9 cellular contexts compared by ENCODE assay signal in the genomic region with DNA sequence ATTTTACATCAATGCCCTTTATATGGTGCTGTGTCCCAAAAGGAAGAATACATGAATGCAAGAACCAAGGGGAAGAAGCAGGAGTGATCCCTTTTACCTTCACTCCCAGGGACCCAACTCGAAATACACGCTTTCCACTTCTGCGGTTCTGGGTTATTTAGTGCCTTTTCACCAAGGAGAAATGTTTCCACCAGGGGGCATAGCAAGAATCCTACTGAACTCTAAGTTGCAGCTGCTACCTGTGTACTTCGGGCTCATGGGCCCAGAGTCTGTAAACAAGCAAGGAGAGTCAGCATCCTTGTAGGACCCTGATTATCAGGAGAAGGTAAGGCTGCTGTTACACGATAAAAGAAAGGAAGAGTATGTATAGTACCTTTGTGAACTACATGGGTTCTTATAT. TPM values are rescaled to one million over a fixed set of nuclear protein-coding genes. Genes with fewer than 3 reads are reported as not detected.
DNase-seq lines count a peak whose midpoint lies in the region; ATAC-seq and TF ChIP-seq lines count a peak whose summit lies in the region.
"Had no signal": no experiment of that assay in that cellular context is flagged by ENCODE, and none has a peak within 500 bp of the region (broad histone marks: within the 10 kb centered on the region; RNA-seq: fewer than 3 reads in every experiment).

No MANE protein-coding gene starts in this region.

- WGBS in heart right ventricle, 2 donors = 70 to 74% methylated on average over 5 of the region's 5 CpGs

- no peak overlapping the region for H3K4me3 ChIP-seq in breast epithelium
- no peak overlapping the region for H3K4me3 ChIP-seq in heart right ventricle
- no peak overlapping the region for H3K4me3 ChIP-seq in upper lobe of right lung
- H3K4me3 ChIP-seq in effector memory CD4-positive, alpha-beta T cell (ENCODE audit: insufficient read depth, low read depth, low read length, poor library complexity, severe bottlenecking) = no peak overlapping the region

- no TSS peak for BruUV-seq in MCF 10A (replicated peaks; lab: Mats Ljungman, UMichigan)

- DNase-seq in MCF 10A (ENCODE audit: unreplicated experiment) = peak; percentile 68
- DNase-seq in breast epithelium (ENCODE audit: low spot score in 2 of 2) = no peak
- peak; percentile 4 for DNase-seq in OCI-M1 (lab: John Stamatoyannopoulos, UW)
- DNase-seq in heart right ventricle = no peak
- no peak for DNase-seq in upper lobe of right lung
- no peak for DNase-seq in effector memory CD4-positive, alpha-beta T cell
- DNase-seq in DMS79 treated with DMSO at 0.1 percent for 48 hours (lab: John Stamatoyannopoulos, UW) = no peak
- DNase-seq in NCI-H2171 treated with DMSO at 0.1 percent for 48 hours (lab: John Stamatoyannopoulos, UW) = no peak

- no peaks in the 10 kb centered on the region for H3K36me3 ChIP-seq in breast epithelium
- H3K36me3 ChIP-seq in heart right ventricle = no peaks in the 10 kb centered on the region
- H3K36me3 ChIP-seq in upper lobe of right lung = no peaks in the 10 kb centered on the region
- no peaks in the 10 kb centered on the region for H3K36me3 ChIP-seq in effector memory CD4-positive, alpha-beta T cell (ENCODE audit: control insufficient read depth, insufficient read depth, low read length)

- H3K27ac ChIP-seq in breast epithelium (no peak overlapping the region), heart right ventricle (no peak overlapping the region), upper lobe of right lung (no peak overlapping the region)
- no peak overlapping the region for H3K27ac ChIP-seq in effector memory CD4-positive, alpha-beta T cell (ENCODE audit: insufficient read depth, low read length, poor library complexity, severe bottlenecking)

- no peak overlapping the region for H3K4me3 Mint-ChIP-seq in MCF 10A (ENCODE audit: unreplicated experiment)
- H3K4me3 Mint-ChIP-seq: memory B cell had no signal

- TF ChIP-seq CTCF in MCF 10A (IDR thresholded peaks at IDR 0.05; ENCODE audit: unreplicated experiment) (peak; percentile 63), breast epithelium (IDR thresholded peaks at IDR 0.05) (no peak), heart right ventricle (IDR thresholded peaks at IDR 0.05) (peak in 8 of 9 donors; percentile 35 to 62 (median 45)), upper lobe of right lung (IDR thresholded peaks at IDR 0.05) (peak; percentile 46)

- no peaks in the 10 kb centered on the region for H3K36me3 Mint-ChIP-seq in MCF 10A (ENCODE audit: insufficient read depth, unreplicated experiment)
- H3K36me3 Mint-ChIP-seq: memory B cell had no signal

- TF ChIP-seq POLR2A in breast epithelium (IDR thresholded peaks at IDR 0.05) = no peak

- H3K4me1 ChIP-seq in breast epithelium (no peaks in the 10 kb centered on the region), heart right ventricle (peaks cover 0 to 49% (median 8%) of the 10 kb centered on the region in 9 donors), upper lobe of right lung (no peaks in the 10 kb centered on the region)
- no peaks in the 10 kb centered on the region for H3K4me1 ChIP-seq in effector memory CD4-positive, alpha-beta T cell (ENCODE audit: control insufficient read depth, insufficient read depth, low read length, poor library complexity, severe bottlenecking)

- no peaks in the 10 kb centered on the region for H3K9me3 ChIP-seq in breast epithelium
- H3K9me3 ChIP-seq in heart right ventricle = peaks cover 0 to 10% (median 0%) of the 10 kb centered on the region in 11 donors
- H3K9me3 ChIP-seq in upper lobe of right lung = no peaks in the 10 kb centered on the region
- no peaks in the 10 kb centered on the region for H3K9me3 ChIP-seq in effector memory CD4-positive, alpha-beta T cell (ENCODE audit: control insufficient read depth, low read length)

- POLR2A ChIA-PET in MCF 10A (lab: Yijun Ruan, JAX) = interaction anchor here (0.8 kb wide), 1 partner anchor 114 kb away, joined by 3 read pairs; no protein-coding TSS in a partner anchor

- no peak overlapping the region for H3K27ac Mint-ChIP-seq in MCF 10A (ENCODE audit: low read depth, unreplicated experiment)
- H3K27ac Mint-ChIP-seq: memory B cell had no signal

- no peaks in the 10 kb centered on the region for H3K4me1 Mint-ChIP-seq in MCF 10A (ENCODE audit: insufficient read depth, unreplicated experiment)
- H3K4me1 Mint-ChIP-seq: memory B cell had no signal

- peaks cover 7% of the 10 kb centered on the region for H3K9me3 Mint-ChIP-seq in MCF 10A (ENCODE audit: unreplicated experiment)
- H3K9me3 Mint-ChIP-seq: memory B cell had no signal

- CTCF ChIA-PET in MCF 10A (lab: Yijun Ruan, JAX) = interaction anchor here (0.6 to 3.6 kb wide), 26 partner anchors 9 to 333 kb away, joined by 3 to 69 read pairs (median 4); no protein-coding TSS in a partner anchor

- H3K27me3 Mint-ChIP-seq in MCF 10A (ENCODE audit: insufficient read depth, unreplicated experiment) = no peaks in the 10 kb centered on the region
- H3K27me3 Mint-ChIP-seq: memory B cell had no signal

- intact Hi-C loops in MCF 10A (cut with micrococcal nuclease) = loop anchor here (1.0 kb wide), 2 partner anchors 95 to 114 kb away; no protein-coding TSS in a partner anchor
- intact Hi-C loops in breast epithelium (cut with DNase I; ENCODE audit: low total_unique reads) = no loop called here
- intact Hi-C loops in heart right ventricle (cut with DNase I) = loop anchor here in 3 of 10 donors (5.0 kb wide), 2 partner anchors 43 to 93 kb away; no protein-coding TSS in a partner anchor
- intact Hi-C loops in upper lobe of right lung (cut with DNase I) = no loop called here

- peak in 2 of 8 donors; percentile 46 to 57 for ATAC-seq in heart right ventricle
- peak; percentile 53 for ATAC-seq in upper lobe of right lung

- H3K27me3 ChIP-seq in breast epithelium (no peaks in the 10 kb centered on the region), heart right ventricle (no peaks in the 10 kb centered on the region), upper lobe of right lung (no peaks in the 10 kb centered on the region)
- H3K27me3 ChIP-seq in effector memory CD4-positive, alpha-beta T cell (replicated peaks; ENCODE audit: control insufficient read depth, insufficient read depth, low read length, poor library complexity, severe bottlenecking) = no peaks in the 10 kb centered on the region

RNA-seq across cellular contexts. Expression of a gene that starts 45.7 kb away (rescaled TPM):
- total RNA-seq in MCF 10A (2022) (8.2 and 8.9 TPM in 2 replicates), breast epithelium (10 to 100 TPM; 34.4 to 73.1 (median 34.7) TPM), heart right ventricle (10 to 100 TPM; 16.6 to 27.4 (median 21.0) TPM), upper lobe of right lung (52.8 TPM)
- 10 to 100 TPM; 15.2 to 15.8 TPM for polyA plus RNA-seq in heart right ventricle

Comparison
In these comparisons a context has a peak if more than half of its experiments do, and no peak if none do; other contexts are left out.
1. DNase-seq: peak in MCF 10A (single experiment) and OCI-M1 (single experiment); none in breast epithelium (0 of 2), heart right ventricle (0 of 2), upper lobe of right lung (single experiment), effector memory CD4-positive, alpha-beta T cell (0 of 3), DMS79 treated with DMSO at 0.1 percent for 48 hours (single experiment) and NCI-H2171 treated with DMSO at 0.1 percent for 48 hours (single experiment).
2. CTCF ChIP-seq: peak in MCF 10A (single experiment), heart right ventricle (8 of 9) and upper lobe of right lung (single experiment); none in breast epithelium (0 of 3).